Comparison of ENCODE assay signal across 21 cellular contexts in genomic region chr4:170884965-170885583, GRCh38.
"Had no signal": no experiment of that assay in that cellular context is flagged by ENCODE, and none has a peak within 500 bp of the region (broad histone marks: within the 10 kb centered on the region; RNA-seq: fewer than 3 reads in every experiment).

No MANE protein-coding gene starts in this region.

- H3K4me3 ChIP-seq: coronary artery, ovary, prostate gland, spleen, testis had no signal

- DNase-seq: activated B cell treated with CpG ODN at 0.5 μM for 24 hours; activated CD4-positive, alpha-beta T cell treated with anti-CD3 and anti-CD28 coated beads for 36 hours; activated CD4-positive, alpha-beta T cell treated with anti-CD3 and anti-CD28 coated beads, Interleukin-2, amount 50 U/mL, for 4 hours; activated CD8-positive, alpha-beta memory T cell treated with anti-CD3 and anti-CD28 coated beads for 24 hours; activated CD8-positive, alpha-beta memory T cell treated with anti-CD3 and anti-CD28 coated beads, Interleukin-2, amount 50 U/mL, for 4 hours; activated naive CD4-positive, alpha-beta T cell; activated T-cell treated with anti-CD3 and anti-CD28 coated beads, Interleukin-2, amount 50 U/mL, for 4 hours; amniotic stem cell; cerebellar nuclear complex; endodermal cell; kidney glomerular epithelial cell; ovary; spleen; stimulated activated CD4-positive, alpha-beta T cell treated with anti-CD3 and anti-CD28 coated beads, Interleukin-4, amount 100 ng/mL, for 1 hour; stimulated activated naive CD4-positive, alpha-beta T cell; T1000; testis had no signal

- ATAC-seq: activated CD4-positive, alpha-beta T cell treated with anti-CD3 and anti-CD28 coated beads for 36 hours; activated T-cell treated with anti-CD3 and anti-CD28 coated beads, Interleukin-2, amount 50 U/mL, for 4 hours had no signal

- H3K27me3 ChIP-seq: neutrophil, ovary, spleen, testis had no signal

- H3K36me3 ChIP-seq: neutrophil, ovary, prostate gland, spleen had no signal

- H3K27ac ChIP-seq: coronary artery, epithelial cell of prostate, neutrophil, ovary, prostate gland, spleen, testis had no signal

- H3K4me1 ChIP-seq: prostate gland, spleen, testis had no signal

- H3K9me3 ChIP-seq: neutrophil, ovary, prostate gland, spleen, testis had no signal
